In genomic region chr5:180095545-180095944, GRCh38 we compare ENCODE assay signal across 1 cellular context.
TF ChIP-seq lines count a peak whose summit lies in the region.

No MANE protein-coding gene starts in this region.

TF ChIP-seq in H1, 55 proteins besides CTCF, POLR2A, EP300 and RAD21:
- TF ChIP-seq JUND (IDR thresholded peaks at IDR 0.05; ENCODE audit: low read length) (no peak), EZH2 (IDR thresholded peaks at IDR 0.05; ENCODE audit: low read depth, low read length, severe bottlenecking) (no peak), TEAD4 (IDR thresholded peaks at IDR 0.05; ENCODE audit: low read depth, low read length) (no peak), TBP (IDR thresholded peaks at IDR 0.05; ENCODE audit: low read depth, low read length) (no peak), CEBPB (IDR thresholded peaks at IDR 0.05; ENCODE audit: low read depth, low read length) (0 out of 2 replicates have a peak, but pooled peaks have one; percentile 19)
